Comparison of ENCODE assay signal across 1 cellular context in the genomic region with DNA sequence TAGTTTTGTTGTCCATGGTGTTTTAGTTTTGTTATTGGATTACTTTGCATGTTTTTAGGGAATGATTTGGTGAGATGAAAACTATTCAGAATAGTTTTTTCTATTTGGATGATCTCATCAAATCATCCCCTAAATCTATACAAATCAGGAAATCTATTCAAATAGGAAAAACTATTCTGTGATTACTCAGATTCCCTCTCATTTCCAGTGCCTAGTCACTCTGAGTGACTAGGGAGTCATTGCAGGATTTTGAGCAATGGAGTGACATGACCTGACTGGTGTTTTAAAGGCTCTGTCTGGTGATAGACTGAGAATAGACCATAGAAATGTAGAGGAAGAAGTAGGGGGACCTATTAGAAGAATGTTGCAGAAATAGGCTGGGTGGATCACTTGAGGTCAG.
TF ChIP-seq lines count a peak whose summit lies in the region.

No MANE protein-coding gene starts in this region.

TF ChIP-seq in endothelial cell of umbilical vein, 7 proteins besides CTCF, POLR2A, EP300 and RAD21:
- peak; percentile 49 for TF ChIP-seq GATA2 (IDR thresholded peaks at IDR 0.05; ENCODE audit: insufficient read depth, insufficient read length, low read depth, low read length)
- TF ChIP-seq FOS (IDR thresholded peaks at IDR 0.05; ENCODE audit: borderline replicate concordance, insufficient read depth, low read length): peak; percentile 67
- no peak for TF ChIP-seq JUN (IDR thresholded peaks at IDR 0.05; ENCODE audit: borderline replicate concordance, insufficient read depth, insufficient read length, low read depth)
- no peak for TF ChIP-seq MYC (IDR thresholded peaks at IDR 0.05; ENCODE audit: low read depth, low read length)
